Comparison of ENCODE assay signal across 13 cellular contexts in genomic region chr2:165776013-165776412, GRCh38.
"Had no signal": no experiment of that assay in that cellular context is flagged by ENCODE, and none has a peak within 500 bp of the region (broad histone marks: within the 10 kb centered on the region; RNA-seq: fewer than 3 reads in every experiment).

No MANE protein-coding gene starts in this region.

- H3K36me3 ChIP-seq: colonic mucosa, thoracic aorta had no signal

- H3K9me3 ChIP-seq: colonic mucosa, thoracic aorta had no signal

- DNase-seq: activated CD4-positive, alpha-beta memory T cell treated with anti-CD3 and anti-CD28 coated beads for 36 hours; activated CD8-positive, alpha-beta memory T cell treated with anti-CD3 and anti-CD28 coated beads, Interleukin-2, amount 50 U/mL, for 4 hours; caudate nucleus; colonic mucosa; foreskin keratinocyte; head of caudate nucleus; islet precursor cell; left ventricle myocardium superior; mesendoderm; stimulated activated CD4-positive, alpha-beta T cell treated with anti-CD3 and anti-CD28 coated beads, Interleukin-15, amount 100 ng/mL, for 24 hours; stimulated activated CD4-positive, alpha-beta T cell treated with anti-CD3 and anti-CD28 coated beads, Interleukin-4, amount 100 ng/mL, for 24 hours; stimulated activated naive CD8-positive, alpha-beta T cell treated with anti-CD3 and anti-CD28 coated beads, Interleukin-15, amount 100 ng/mL, for 72 hours had no signal

- ATAC-seq: foreskin keratinocyte; left ventricle myocardium superior; stimulated activated naive CD8-positive, alpha-beta T cell treated with anti-CD3 and anti-CD28 coated beads, Interleukin-15, amount 100 ng/mL, for 72 hours had no signal

- H3K4me3 ChIP-seq: colonic mucosa, thoracic aorta had no signal

- H3K27ac ChIP-seq: colonic mucosa, foreskin keratinocyte, thoracic aorta had no signal

- H3K27me3 ChIP-seq: colonic mucosa, foreskin keratinocyte had no signal
